1 cellular context compared by ENCODE assay signal in the genomic region with DNA sequence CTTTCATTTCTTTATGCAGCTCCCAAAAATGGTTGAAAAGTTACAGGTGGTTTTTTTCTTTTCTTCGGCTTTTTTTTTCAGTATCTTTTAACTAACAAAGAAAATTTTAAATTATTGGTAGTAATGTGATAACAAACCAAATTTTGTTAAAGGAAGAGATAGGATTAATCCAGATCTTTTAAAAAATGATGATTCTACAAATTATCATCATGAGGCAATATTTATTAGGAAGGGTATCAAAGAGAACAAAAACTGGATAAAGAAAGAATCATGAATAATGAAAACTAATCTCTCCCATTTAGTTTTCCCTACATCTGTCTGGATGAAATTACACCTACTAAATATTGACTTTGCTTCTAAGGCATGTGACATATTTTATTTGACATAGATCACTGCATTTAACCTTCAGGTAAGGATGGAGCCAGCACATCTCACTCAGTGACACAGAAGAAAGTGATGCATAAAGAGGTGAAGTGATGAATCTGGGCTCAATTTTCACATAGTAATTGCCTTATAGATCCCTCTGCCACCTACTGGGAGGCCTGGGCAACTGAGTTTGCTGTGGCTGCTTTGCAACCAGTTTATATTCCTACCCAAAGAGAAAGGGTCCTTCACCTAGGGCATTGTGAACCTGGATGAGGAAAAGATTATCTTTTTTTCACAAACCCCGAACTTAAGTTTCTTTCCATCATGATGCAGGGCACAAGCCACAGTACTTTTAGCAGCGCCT.
TF ChIP-seq lines count a peak whose summit lies in the region.

No MANE protein-coding gene starts in this region.

TF ChIP-seq in WTC11, 78 proteins besides CTCF, POLR2A, EP300 and RAD21 (continued from another document):
- TF ChIP-seq, protein P1, sequence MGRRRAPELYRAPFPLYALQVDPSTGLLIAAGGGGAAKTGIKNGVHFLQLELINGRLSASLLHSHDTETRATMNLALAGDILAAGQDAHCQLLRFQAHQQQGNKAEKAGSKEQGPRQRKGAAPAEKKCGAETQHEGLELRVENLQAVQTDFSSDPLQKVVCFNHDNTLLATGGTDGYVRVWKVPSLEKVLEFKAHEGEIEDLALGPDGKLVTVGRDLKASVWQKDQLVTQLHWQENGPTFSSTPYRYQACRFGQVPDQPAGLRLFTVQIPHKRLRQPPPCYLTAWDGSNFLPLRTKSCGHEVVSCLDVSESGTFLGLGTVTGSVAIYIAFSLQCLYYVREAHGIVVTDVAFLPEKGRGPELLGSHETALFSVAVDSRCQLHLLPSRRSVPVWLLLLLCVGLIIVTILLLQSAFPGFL (CRISPR knock-in tag; IDR thresholded peaks at IDR 0.05; ENCODE audit: borderline replicate concordance) = no peak
- TF ChIP-seq RORB (CRISPR knock-in tag; IDR thresholded peaks at IDR 0.05) = no peak
- TF ChIP-seq, protein P2, sequence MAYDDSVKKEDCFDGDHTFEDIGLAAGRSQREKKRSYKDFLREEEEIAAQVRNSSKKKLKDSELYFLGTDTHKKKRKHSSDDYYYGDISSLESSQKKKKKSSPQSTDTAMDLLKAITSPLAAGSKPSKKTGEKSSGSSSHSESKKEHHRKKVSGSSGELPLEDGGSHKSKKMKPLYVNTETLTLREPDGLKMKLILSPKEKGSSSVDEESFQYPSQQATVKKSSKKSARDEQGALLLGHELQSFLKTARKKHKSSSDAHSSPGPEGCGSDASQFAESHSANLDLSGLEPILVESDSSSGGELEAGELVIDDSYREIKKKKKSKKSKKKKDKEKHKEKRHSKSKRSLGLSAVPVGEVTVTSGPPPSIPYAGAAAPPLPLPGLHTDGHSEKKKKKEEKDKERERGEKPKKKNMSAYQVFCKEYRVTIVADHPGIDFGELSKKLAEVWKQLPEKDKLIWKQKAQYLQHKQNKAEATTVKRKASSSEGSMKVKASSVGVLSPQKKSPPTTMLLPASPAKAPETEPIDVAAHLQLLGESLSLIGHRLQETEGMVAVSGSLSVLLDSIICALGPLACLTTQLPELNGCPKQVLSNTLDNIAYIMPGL (CRISPR knock-in tag; IDR thresholded peaks at IDR 0.05) = no peak
- TF ChIP-seq ZNF263 (CRISPR knock-in tag; IDR thresholded peaks at IDR 0.05; ENCODE audit: low read depth) = no peak
- no peak for TF ChIP-seq JAZF1 (CRISPR knock-in tag; IDR thresholded peaks at IDR 0.05)
- TF ChIP-seq SMAD3 (CRISPR knock-in tag; IDR thresholded peaks at IDR 0.05; ENCODE audit: borderline replicate concordance) = no peak
- TF ChIP-seq, protein P3, sequence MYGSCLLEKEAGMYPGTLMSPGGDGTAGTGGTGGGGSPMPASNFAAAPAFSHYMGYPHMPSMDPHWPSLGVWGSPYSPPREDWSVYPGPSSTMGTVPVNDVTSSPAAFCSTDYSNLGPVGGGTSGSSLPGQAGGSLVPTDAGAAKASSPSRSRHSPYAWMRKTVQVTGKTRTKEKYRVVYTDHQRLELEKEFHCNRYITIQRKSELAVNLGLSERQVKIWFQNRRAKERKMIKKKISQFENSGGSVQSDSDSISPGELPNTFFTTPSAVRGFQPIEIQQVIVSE (CRISPR knock-in tag; IDR thresholded peaks at IDR 0.05; ENCODE audit: borderline replicate concordance) = no peak
- no peak for TF ChIP-seq GABPB1 (CRISPR knock-in tag; IDR thresholded peaks at IDR 0.05)
- TF ChIP-seq MYBL2 (CRISPR knock-in tag; IDR thresholded peaks at IDR 0.05) = no peak
- TF ChIP-seq FOXP1 (CRISPR knock-in tag; IDR thresholded peaks at IDR 0.05; ENCODE audit: borderline replicate concordance) = no peak
- TF ChIP-seq CREB1 (CRISPR knock-in tag; IDR thresholded peaks at IDR 0.05) = no peak
- TF ChIP-seq NFE2L1 (CRISPR knock-in tag; IDR thresholded peaks at IDR 0.05) = no peak
